Comparison of ENCODE assay signal across 8 cellular contexts in the genomic region with DNA sequence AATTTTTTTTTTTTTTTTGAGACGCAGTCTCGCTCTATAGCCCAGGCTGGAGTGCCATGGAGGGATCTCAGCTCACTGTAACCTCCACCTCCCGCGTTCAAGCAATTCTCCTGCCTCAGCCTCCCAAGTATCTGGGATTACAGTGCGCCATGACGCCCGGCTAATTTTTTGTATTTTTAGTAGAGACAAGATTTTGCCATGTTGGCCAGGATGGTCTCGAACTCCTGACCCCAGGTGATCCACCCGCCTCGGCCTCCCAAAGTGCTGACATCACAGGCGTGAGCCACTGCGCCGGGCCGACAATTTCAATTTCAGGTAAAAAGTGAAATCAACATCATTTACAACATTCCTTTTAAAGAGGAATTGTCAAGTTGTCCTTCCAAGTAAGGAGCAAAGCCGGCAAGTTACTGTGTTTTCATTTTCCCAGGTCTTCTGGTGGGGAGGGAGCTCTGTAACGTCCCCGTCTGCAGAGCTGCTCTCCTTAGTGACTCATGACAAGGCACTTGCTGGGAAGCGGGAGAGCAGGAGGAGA. TPM values are rescaled to one million over a fixed set of nuclear protein-coding genes. Genes with fewer than 3 reads are reported as not detected.
A peak's percentile ranks its signal among the peaks of the same experiment; 100 is the strongest.
DNase-seq lines count a peak whose midpoint lies in the region; ATAC-seq and TF ChIP-seq lines count a peak whose summit lies in the region.

No MANE protein-coding gene starts in this region.

- CTCF ChIA-PET in CD4-positive, alpha-beta memory T cell (lab: Charles Lee; ENCODE audit: partially characterized antibody), result no interaction called here

- no peak for TF ChIP-seq POLR2A in suprapubic skin (IDR thresholded peaks at IDR 0.05)

- WGBS in suprapubic skin, result 32% methylated on average over 18 of the region's 18 CpGs

- H3K4me3 Mint-ChIP-seq in CD4-positive, alpha-beta memory T cell, result peak overlapping the region; percentile 92 to 97 (median 95)
- H3K4me3 Mint-ChIP-seq in activated naive CD8-positive, alpha-beta T cell treated with anti-CD3 and anti-CD28 coated beads, Interleukin-2, amount 10 ng/mL, durations not matched to agents 7 days and 5 days, result peak overlapping the region; percentile 90

- peak; percentile 9 for ATAC-seq in HG02981 (IDR thresholded peaks at IDR 0.05; ENCODE audit: unreplicated experiment)
- ATAC-seq in activated naive CD8-positive, alpha-beta T cell treated with anti-CD3 and anti-CD28 coated beads, Interleukin-2, amount 10 ng/mL, durations not matched to agents 7 days and 5 days (ENCODE audit: low read depth), result peak; percentile 4

- H3K4me1 ChIP-seq in CD4-positive, alpha-beta memory T cell (ENCODE audit: insufficient read depth, low read length), result peaks cover 34% of the 10 kb centered on the region
- peaks cover 35% of the 10 kb centered on the region for H3K4me1 ChIP-seq in suprapubic skin

- no peaks in the 10 kb centered on the region for H3K9me3 Mint-ChIP-seq in CD4-positive, alpha-beta memory T cell
- no peaks in the 10 kb centered on the region for H3K9me3 Mint-ChIP-seq in activated naive CD8-positive, alpha-beta T cell treated with anti-CD3 and anti-CD28 coated beads, Interleukin-2, amount 10 ng/mL, durations not matched to agents 7 days and 5 days

- H3K27me3 ChIP-seq in CD4-positive, alpha-beta memory T cell (ENCODE audit: insufficient read depth, low read length), result no peaks in the 10 kb centered on the region
- H3K27me3 ChIP-seq in suprapubic skin, result no peaks in the 10 kb centered on the region

- peak overlapping the region; percentile 68 to 76 for H3K4me3 ChIP-seq in CD4-positive, alpha-beta memory T cell (ENCODE audit: low read length in 2 of 2)
- peak overlapping the region; percentile 98 for H3K4me3 ChIP-seq in suprapubic skin

- no peaks in the 10 kb centered on the region for H3K27me3 Mint-ChIP-seq in CD4-positive, alpha-beta memory T cell
- H3K27me3 Mint-ChIP-seq in activated naive CD8-positive, alpha-beta T cell treated with anti-CD3 and anti-CD28 coated beads, Interleukin-2, amount 10 ng/mL, durations not matched to agents 7 days and 5 days, result no peaks in the 10 kb centered on the region

- no peaks in the 10 kb centered on the region for H3K36me3 ChIP-seq in CD4-positive, alpha-beta memory T cell (ENCODE audit: insufficient read depth, low read length)
- no peaks in the 10 kb centered on the region for H3K36me3 ChIP-seq in suprapubic skin

- H3K27ac ChIP-seq in CD4-positive, alpha-beta memory T cell (ENCODE audit: low read depth, low read length), result peak overlapping the region; percentile 65
- H3K27ac ChIP-seq in suprapubic skin, result peak overlapping the region; percentile 97

- DNase-seq in CD4-positive, alpha-beta memory T cell, result no peak
- DNase-seq in activated naive CD8-positive, alpha-beta T cell treated with anti-CD3 and anti-CD28 coated beads, Interleukin-2, amount 10 ng/mL, durations not matched to agents 7 days and 5 days, result no peak
- peak; percentile 82 for DNase-seq in kidney tubule cell (ENCODE audit: low spot score)
- no peak for DNase-seq in suprapubic skin (ENCODE audit: low spot score in 2 of 2)
- DNase-seq in globus pallidus (ENCODE audit: low spot score), result no peak
- no peak for DNase-seq in GM13976 (ENCODE audit: low spot score)
- DNase-seq in middle frontal gyrus (ENCODE audit: extremely low spot score, low spot score), result no peak

- H3K9me3 ChIP-seq in CD4-positive, alpha-beta memory T cell (ENCODE audit: control insufficient read depth in 1 of 2, low read length in 2 of 2), result no peaks in the 10 kb centered on the region
- no peaks in the 10 kb centered on the region for H3K9me3 ChIP-seq in suprapubic skin

- in situ Hi-C loops in GM13976 (cut with MboI; ENCODE audit: low sequenced_read_pairs, unreplicated experiment), result no loop called here

- peaks cover 9 to 31% (median 18%) of the 10 kb centered on the region in 4 donors for H3K4me1 Mint-ChIP-seq in CD4-positive, alpha-beta memory T cell
- H3K4me1 Mint-ChIP-seq in activated naive CD8-positive, alpha-beta T cell treated with anti-CD3 and anti-CD28 coated beads, Interleukin-2, amount 10 ng/mL, durations not matched to agents 7 days and 5 days, result peaks cover 14% of the 10 kb centered on the region

- intact Hi-C loops in CD4-positive, alpha-beta memory T cell (cut with micrococcal nuclease), result no loop called here

- H3K36me3 Mint-ChIP-seq in CD4-positive, alpha-beta memory T cell, result peaks cover 0 to 7% of the 10 kb centered on the region in 2 donors
- peaks cover 5% of the 10 kb centered on the region for H3K36me3 Mint-ChIP-seq in activated naive CD8-positive, alpha-beta T cell treated with anti-CD3 and anti-CD28 coated beads, Interleukin-2, amount 10 ng/mL, durations not matched to agents 7 days and 5 days

- POLR2A ChIA-PET in CD4-positive, alpha-beta memory T cell (lab: Charles Lee; ENCODE audit: partially characterized antibody), result interaction anchor here (1.6 kb wide), 1 partner anchor 27 kb away, joined by 10 read pairs; no protein-coding TSS in a partner anchor
- POLR2A ChIA-PET in activated naive CD8-positive, alpha-beta T cell treated with anti-CD3 and anti-CD28 coated beads, Interleukin-2, amount 10 ng/mL, durations not matched to agents 7 days and 5 days (lab: Charles Lee), result interaction anchor here (1.4 to 1.7 kb wide), 4 partner anchors 27 to 47 kb away, joined by 4 to 12 read pairs (median 6); partner anchors contain the start of genes ARL16, CCDC137, HGS and OXLD1

- TF ChIP-seq EP300 in suprapubic skin (IDR thresholded peaks at IDR 0.05), result no peak

- H3K27ac Mint-ChIP-seq in CD4-positive, alpha-beta memory T cell, result peak overlapping the region; percentile 85 to 97 (median 95)
- H3K27ac Mint-ChIP-seq in activated naive CD8-positive, alpha-beta T cell treated with anti-CD3 and anti-CD28 coated beads, Interleukin-2, amount 10 ng/mL, durations not matched to agents 7 days and 5 days, result peak overlapping the region; percentile 68

- TF ChIP-seq CTCF in suprapubic skin (IDR thresholded peaks at IDR 0.05) (no peak), GM13976 (IDR thresholded peaks at IDR 0.05; ENCODE audit: borderline replicate concordance, control extremely low read depth, extremely low read depth, insufficient read depth, missing control alignments) (no peak)

RNA-seq across cellular contexts. Expression of gene NPLOC4, which starts 0.9 kb away (rescaled TPM):
- total RNA-seq in CD4-positive, alpha-beta memory T cell, result 100 to 1,000 TPM in 1 of 2 experiments, 10 to 100 TPM in 1; 91.0 to 105 TPM
- 10 to 100 TPM; 61.1 to 70.6 TPM for polyA plus RNA-seq in CD4-positive, alpha-beta memory T cell
- 100 to 1,000 TPM in 1 of 2 experiments, 10 to 100 TPM in 1; 96.9 to 109 TPM for total RNA-seq in activated naive CD8-positive, alpha-beta T cell treated with anti-CD3 and anti-CD28 coated beads, Interleukin-2, amount 10 ng/mL, durations not matched to agents 7 days and 5 days
- total RNA-seq in suprapubic skin, result 100 to 1,000 TPM in 1 of 4 donors, 10 to 100 TPM in 3; 77.1 to 115 (median 91.7) TPM

RNA-seq across cellular contexts. Expression of gene TSPAN10, which starts 1.0 kb away (rescaled TPM):
- 1 to 10 TPM; 1.1 to 1.2 TPM for total RNA-seq in CD4-positive, alpha-beta memory T cell
- polyA plus RNA-seq in CD4-positive, alpha-beta memory T cell, result under 1 TPM; 0.10 to 0.24 TPM
- under 1 TPM; 0.36 to 0.99 TPM for total RNA-seq in activated naive CD8-positive, alpha-beta T cell treated with anti-CD3 and anti-CD28 coated beads, Interleukin-2, amount 10 ng/mL, durations not matched to agents 7 days and 5 days
- 1 to 10 TPM in 3 of 4 donors, under 1 TPM in 1; 0.99 to 9.2 (median 2.5) TPM for total RNA-seq in suprapubic skin

RNA-seq across cellular contexts. Expression of gene PDE6G, which starts 20.3 kb away (rescaled TPM):
- total RNA-seq in CD4-positive, alpha-beta memory T cell, result 1 to 10 TPM in 1 of 2 experiments, under 1 TPM in 1; 0.87 to 1.3 TPM
- polyA plus RNA-seq in CD4-positive, alpha-beta memory T cell, result 1 to 10 TPM in 1 of 2 donors, under 1 TPM in 1; 0.83 to 1.2 TPM
- total RNA-seq in activated naive CD8-positive, alpha-beta T cell treated with anti-CD3 and anti-CD28 coated beads, Interleukin-2, amount 10 ng/mL, durations not matched to agents 7 days and 5 days, result 10 to 100 TPM; 47.8 to 57.1 TPM
- total RNA-seq in suprapubic skin, result under 1 TPM in 1 of 4 donors, not detected in 3; 0.53 TPM

RNA-seq across cellular contexts. Expression of gene OXLD1, which starts 30.4 kb away (rescaled TPM):
- total RNA-seq in CD4-positive, alpha-beta memory T cell, result 10 to 100 TPM; 52.5 to 60.8 TPM
- polyA plus RNA-seq in CD4-positive, alpha-beta memory T cell, result 10 to 100 TPM; 68.8 to 83.2 TPM
- 10 to 100 TPM; 56.6 to 60.1 TPM for total RNA-seq in activated naive CD8-positive, alpha-beta T cell treated with anti-CD3 and anti-CD28 coated beads, Interleukin-2, amount 10 ng/mL, durations not matched to agents 7 days and 5 days
- 10 to 100 TPM; 39.6 to 68.1 (median 47.6) TPM for total RNA-seq in suprapubic skin

RNA-seq across cellular contexts. Expression of gene CCDC137, which starts 30.5 kb away (rescaled TPM):
- total RNA-seq in CD4-positive, alpha-beta memory T cell, result 10 to 100 TPM; 28.0 to 29.3 TPM
- polyA plus RNA-seq in CD4-positive, alpha-beta memory T cell, result 10 to 100 TPM in 1 of 2 donors, 1 to 10 TPM in 1; 5.3 to 17.0 TPM
- 10 to 100 TPM; 31.3 to 32.0 TPM for total RNA-seq in activated naive CD8-positive, alpha-beta T cell treated with anti-CD3 and anti-CD28 coated beads, Interleukin-2, amount 10 ng/mL, durations not matched to agents 7 days and 5 days
- 10 to 100 TPM; 14.9 to 29.8 (median 24.5) TPM for total RNA-seq in suprapubic skin

Comparison
In these comparisons a context has a peak if more than half of its experiments do, and no peak if none do; other contexts are left out.
1. RNA of gene PDE6G, which starts 20.3 kb away (total RNA-seq): 47.8 to 57.1 TPM in activated naive CD8-positive, alpha-beta T cell treated with anti-CD3 and anti-CD28 coated beads, Interleukin-2, amount 10 ng/mL, durations not matched to agents 7 days and 5 days; 0.87 to 1.3 TPM in CD4-positive, alpha-beta memory T cell and 0.53 TPM in suprapubic skin; every median in the first group is over 10 times any median in the second.